1 cellular context compared by ENCODE assay signal in the genomic region with DNA sequence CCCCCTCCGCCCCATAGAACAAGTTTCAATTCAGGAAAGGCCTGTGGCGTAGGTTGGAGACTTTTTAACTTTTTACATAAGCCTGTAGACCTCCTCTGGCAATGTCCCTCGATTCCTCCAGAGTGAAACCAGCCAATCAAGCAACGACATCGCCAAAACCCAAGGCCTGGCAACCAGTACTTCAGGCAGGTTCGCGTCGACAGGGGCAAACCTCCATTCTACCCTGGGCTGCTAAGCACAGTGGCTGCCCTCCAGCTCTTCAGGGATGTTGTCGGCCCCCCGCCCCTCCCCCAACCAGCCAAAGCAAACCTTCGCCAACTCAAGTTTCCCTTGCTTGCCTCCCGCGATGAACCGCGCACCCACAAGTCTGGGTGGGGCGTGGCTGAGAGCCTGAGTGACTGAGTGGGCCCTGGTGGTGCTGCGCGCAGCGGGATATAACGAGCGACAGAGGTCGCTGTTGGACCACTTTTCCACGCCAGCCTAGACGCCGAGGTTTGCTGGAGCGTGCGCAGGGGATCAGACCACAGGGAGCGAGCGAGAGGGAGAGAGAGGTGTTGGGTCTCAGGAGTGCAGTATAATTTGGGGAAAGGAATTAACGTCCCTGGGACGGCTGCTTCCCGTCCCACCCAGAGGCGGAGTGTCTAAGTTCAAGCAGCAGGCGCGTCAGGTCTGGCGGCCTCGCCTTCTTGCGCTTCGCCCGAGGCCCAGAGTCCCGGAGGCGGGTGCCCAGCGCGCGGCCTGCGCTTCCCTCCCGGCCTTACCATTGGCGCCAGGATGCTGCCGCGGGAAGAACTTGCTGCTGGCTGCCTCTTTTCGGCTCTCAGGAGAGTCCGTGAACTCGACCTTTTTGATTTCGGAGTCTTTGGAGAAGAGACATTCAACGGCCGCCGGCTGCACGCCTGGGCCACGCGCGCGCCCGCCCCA.
A peak's percentile ranks its signal among the peaks of the same experiment; 100 is the strongest.
TF ChIP-seq lines count a peak whose summit lies in the region.

No MANE protein-coding gene starts in this region.

TF ChIP-seq in GM23338, 12 proteins besides CTCF, POLR2A, EP300 and RAD21:
- TF ChIP-seq, protein P1, sequence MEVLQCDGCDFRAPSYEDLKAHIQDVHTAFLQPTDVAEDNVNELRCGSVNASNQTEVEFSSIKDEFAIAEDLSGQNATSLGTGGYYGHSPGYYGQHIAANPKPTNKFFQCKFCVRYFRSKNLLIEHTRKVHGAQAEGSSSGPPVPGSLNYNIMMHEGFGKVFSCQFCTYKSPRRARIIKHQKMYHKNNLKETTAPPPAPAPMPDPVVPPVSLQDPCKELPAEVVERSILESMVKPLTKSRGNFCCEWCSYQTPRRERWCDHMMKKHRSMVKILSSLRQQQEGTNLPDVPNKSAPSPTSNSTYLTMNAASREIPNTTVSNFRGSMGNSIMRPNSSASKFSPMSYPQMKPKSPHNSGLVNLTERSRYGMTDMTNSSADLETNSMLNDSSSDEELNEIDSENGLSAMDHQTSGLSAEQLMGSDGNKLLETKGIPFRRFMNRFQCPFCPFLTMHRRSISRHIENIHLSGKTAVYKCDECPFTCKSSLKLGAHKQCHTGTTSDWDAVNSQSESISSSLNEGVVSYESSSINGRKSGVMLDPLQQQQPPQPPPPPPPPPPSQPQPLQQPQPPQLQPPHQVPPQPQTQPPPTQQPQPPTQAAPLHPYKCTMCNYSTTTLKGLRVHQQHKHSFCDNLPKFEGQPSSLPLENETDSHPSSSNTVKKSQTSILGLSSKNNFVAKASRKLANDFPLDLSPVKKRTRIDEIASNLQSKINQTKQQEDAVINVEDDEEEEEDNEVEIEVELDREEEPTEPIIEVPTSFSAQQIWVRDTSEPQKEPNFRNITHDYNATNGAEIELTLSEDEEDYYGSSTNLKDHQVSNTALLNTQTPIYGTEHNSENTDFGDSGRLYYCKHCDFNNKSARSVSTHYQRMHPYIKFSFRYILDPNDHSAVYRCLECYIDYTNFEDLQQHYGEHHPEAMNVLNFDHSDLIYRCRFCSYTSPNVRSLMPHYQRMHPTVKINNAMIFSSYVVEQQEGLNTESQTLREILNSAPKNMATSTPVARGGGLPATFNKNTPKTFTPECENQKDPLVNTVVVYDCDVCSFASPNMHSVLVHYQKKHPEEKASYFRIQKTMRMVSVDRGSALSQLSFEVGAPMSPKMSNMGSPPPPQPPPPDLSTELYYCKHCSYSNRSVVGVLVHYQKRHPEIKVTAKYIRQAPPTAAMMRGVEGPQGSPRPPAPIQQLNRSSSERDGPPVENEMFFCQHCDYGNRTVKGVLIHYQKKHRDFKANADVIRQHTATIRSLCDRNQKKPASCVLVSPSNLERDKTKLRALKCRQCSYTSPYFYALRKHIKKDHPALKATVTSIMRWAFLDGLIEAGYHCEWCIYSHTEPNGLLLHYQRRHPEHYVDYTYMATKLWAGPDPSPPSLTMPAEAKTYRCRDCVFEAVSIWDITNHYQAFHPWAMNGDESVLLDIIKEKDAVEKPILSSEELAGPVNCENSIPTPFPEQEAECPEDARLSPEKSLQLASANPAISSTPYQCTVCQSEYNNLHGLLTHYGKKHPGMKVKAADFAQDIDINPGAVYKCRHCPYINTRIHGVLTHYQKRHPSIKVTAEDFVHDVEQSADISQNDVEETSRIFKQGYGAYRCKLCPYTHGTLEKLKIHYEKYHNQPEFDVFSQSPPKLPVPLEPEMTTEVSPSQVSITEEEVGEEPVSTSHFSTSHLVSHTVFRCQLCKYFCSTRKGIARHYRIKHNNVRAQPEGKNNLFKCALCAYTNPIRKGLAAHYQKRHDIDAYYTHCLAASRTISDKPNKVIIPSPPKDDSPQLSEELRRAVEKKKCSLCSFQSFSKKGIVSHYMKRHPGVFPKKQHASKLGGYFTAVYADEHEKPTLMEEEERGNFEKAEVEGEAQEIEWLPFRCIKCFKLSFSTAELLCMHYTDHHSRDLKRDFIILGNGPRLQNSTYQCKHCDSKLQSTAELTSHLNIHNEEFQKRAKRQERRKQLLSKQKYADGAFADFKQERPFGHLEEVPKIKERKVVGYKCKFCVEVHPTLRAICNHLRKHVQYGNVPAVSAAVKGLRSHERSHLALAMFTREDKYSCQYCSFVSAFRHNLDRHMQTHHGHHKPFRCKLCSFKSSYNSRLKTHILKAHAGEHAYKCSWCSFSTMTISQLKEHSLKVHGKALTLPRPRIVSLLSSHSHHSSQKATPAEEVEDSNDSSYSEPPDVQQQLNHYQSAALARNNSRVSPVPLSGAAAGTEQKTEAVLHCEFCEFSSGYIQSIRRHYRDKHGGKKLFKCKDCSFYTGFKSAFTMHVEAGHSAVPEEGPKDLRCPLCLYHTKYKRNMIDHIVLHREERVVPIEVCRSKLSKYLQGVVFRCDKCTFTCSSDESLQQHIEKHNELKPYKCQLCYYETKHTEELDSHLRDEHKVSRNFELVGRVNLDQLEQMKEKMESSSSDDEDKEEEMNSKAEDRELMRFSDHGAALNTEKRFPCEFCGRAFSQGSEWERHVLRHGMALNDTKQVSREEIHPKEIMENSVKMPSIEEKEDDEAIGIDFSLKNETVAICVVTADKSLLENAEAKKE (CRISPR knock-in tag; IDR thresholded peaks at IDR 0.05): no peak
- TF ChIP-seq EZH2 (IDR thresholded peaks at IDR 0.05; ENCODE audit: low read depth, unreplicated experiment) (peak; percentile 73), POLR2AphosphoS5 (IDR thresholded peaks at IDR 0.05; ENCODE audit: low read depth) (no peak), ZNF331 (CRISPR knock-in tag; IDR thresholded peaks at IDR 0.05; ENCODE audit: low read depth) (no peak), ZNF114 (CRISPR knock-in tag; IDR thresholded peaks at IDR 0.05) (no peak)
